Comparison of ENCODE assay signal across 8 cellular contexts in the genomic region with DNA sequence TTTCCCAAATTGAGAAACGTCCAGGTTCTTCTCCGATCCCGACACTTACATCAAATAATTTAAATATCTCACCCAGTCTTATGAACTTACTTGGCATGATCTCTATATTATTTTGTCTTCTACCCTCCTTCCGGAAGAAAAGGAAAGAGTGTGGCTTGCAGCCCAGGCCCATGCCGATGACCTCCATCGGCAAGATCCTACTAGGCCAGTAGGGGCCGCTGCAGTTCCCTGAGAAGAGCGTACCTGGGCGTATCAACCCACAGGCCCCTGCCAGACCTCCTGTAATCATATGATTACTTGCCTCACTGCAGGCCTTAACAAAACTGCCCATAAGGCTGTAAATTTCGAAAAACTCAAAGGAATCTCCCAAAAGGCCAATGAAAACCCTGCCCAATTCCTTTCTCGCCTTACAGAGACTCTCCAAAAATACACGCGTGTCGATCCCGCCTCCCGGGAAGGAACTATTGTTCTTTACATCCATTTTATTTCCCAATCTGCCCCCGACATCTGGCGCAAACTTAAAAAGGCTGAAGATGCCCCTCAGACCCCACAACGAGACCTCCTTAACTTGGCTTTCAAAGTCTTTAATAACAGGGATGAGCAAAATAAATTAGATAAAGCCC.
DNase-seq lines count a peak whose midpoint lies in the region; ATAC-seq, FAIRE-seq and TF ChIP-seq lines count a peak whose summit lies in the region.

No MANE protein-coding gene starts in this region.

- 42% methylated on average over 19 of the region's 19 CpGs for WGBS in A549 (ENCODE audit: missing lambda C conversion rate)
- WGBS in transverse colon (ENCODE audit: low coverage in 1 of 2), 2 donors: 46 to 69% methylated on average over 12 to 19 of the region's 19 CpGs

- FAIRE-seq in A549 (lab: Jason Lieb, UNC): peak; percentile 88

- TF ChIP-seq RAD21 in A549 (conservative IDR thresholded peaks at IDR 0.05 in 1 of 2, IDR thresholded peaks at IDR 0.05 in 1 of 2): peak; percentile 93 to 96

- CTCF ChIA-PET in A549 (lab: Yijun Ruan, JAX): interaction anchor here (0.6 to 4.8 kb wide), 10 partner anchors 10 to 87 kb away, joined by 3 to 83 read pairs (median 4); a partner anchor contains a TSS

- H3K9me2 ChIP-seq in Loucy (replicated peaks; ENCODE audit: low read depth, low read length): no peaks in the 10 kb centered on the region

- H2AFZ ChIP-seq in Loucy (ENCODE audit: low read length): peak overlapping the region; percentile 52; the same call in 1 of the 2 replicates

- DNase-seq in A549 (ENCODE audit: low read depth in 1 of 2, low spot score in 1 of 2): peak; percentile 85 to 97
- peak; percentile 80 to 91 for DNase-seq in SJCRH30
- peak; percentile 82 for DNase-seq in activated naive CD4-positive, alpha-beta T cell treated with anti-CD3 and anti-CD28 coated beads, Interleukin-2, amount 50 U/mL, for 16 hours
- peak; percentile 35 to 92 (median 74) for DNase-seq in head of caudate nucleus
- peak in 8 of 10 donors; percentile 30 to 95 (median 70) for DNase-seq in posterior cingulate gyrus
- peak; percentile 87 for DNase-seq in transverse colon

- no peaks in the 10 kb centered on the region for H4K20me1 ChIP-seq in Loucy (ENCODE audit: insufficient read depth, low read length, poor library complexity, severe bottlenecking)

- intact Hi-C loops in head of caudate nucleus (cut with DNase I): loop anchor here (5.0 kb wide), 1 partner anchor 77 kb away; no protein-coding TSS in a partner anchor
- intact Hi-C loops in posterior cingulate gyrus (cut with DNase I): loop anchor here (1.0 to 10.0 kb wide), 2 partner anchors 79 to 279 kb away; no protein-coding TSS in a partner anchor
- intact Hi-C loops in transverse colon (cut with DNase I; ENCODE audit: low total_unique reads): loop anchor here (2.0 kb wide), 1 partner anchor 79 kb away; no protein-coding TSS in a partner anchor

- H3K4me3 ChIP-seq in A549: no peak overlapping the region
- no peak overlapping the region for H3K4me3 ChIP-seq in Loucy (ENCODE audit: low read length, poor library complexity, severe bottlenecking)
- 0 out of 2 replicates have a peak overlapping the region, but pooled peaks have one; percentile 7 for H3K4me3 ChIP-seq in SJCRH30
- H3K4me3 ChIP-seq in transverse colon: no peak overlapping the region

- H3K4me2 ChIP-seq in A549: peak overlapping the region; percentile 49
- no peak overlapping the region for H3K4me2 ChIP-seq in Loucy (ENCODE audit: low read depth, low read length, poor library complexity, severe bottlenecking)

- H3K27ac ChIP-seq in A549 (peak overlapping the region; percentile 61 to 76), SJCRH30 (no peak overlapping the region), transverse colon (no peak overlapping the region)

- H3F3A ChIP-seq in Loucy (ENCODE audit: low read depth): no peaks in the 10 kb centered on the region

- TF ChIP-seq CTCF in A549 (IDR thresholded peaks at IDR 0.05) (peak; percentile 92), Loucy (conservative IDR thresholded peaks at IDR 0.05; ENCODE audit: low read length) (peak; percentile 84), transverse colon (IDR thresholded peaks at IDR 0.05) (peak; percentile 82 to 88 (median 84))

- TF ChIP-seq EP300 in A549 (IDR thresholded peaks at IDR 0.05) (no peak), transverse colon (IDR thresholded peaks at IDR 0.05; ENCODE audit: low read depth) (no peak)

- POLR2A ChIA-PET in A549 (lab: Yijun Ruan, JAX): no interaction called here

- in situ Hi-C loops in transverse colon (cut with MboI; ENCODE audit: low pct_ligation_motif_present in 1 of 4, low pct_unique_long_range_greater_than_20kb in 1 of 4, low sequenced_read_pairs in 3 of 4): loop anchor here in 2 of 4 donors (5.0 to 10.0 kb wide), 2 partner anchors 77 to 79 kb away; a partner anchor contains a TSS

- no peak overlapping the region for H3K9ac ChIP-seq in Loucy (ENCODE audit: low read depth, low read length, poor library complexity, severe bottlenecking)

- TF ChIP-seq POLR2A in A549 (IDR thresholded peaks at IDR 0.05; ENCODE audit: low read length) (no peak), transverse colon (IDR thresholded peaks at IDR 0.05) (no peak)

- H3K9me3 ChIP-seq in A549 (no peaks in the 10 kb centered on the region), Loucy (ENCODE audit: insufficient read depth, low read depth, low read length) (no peaks in the 10 kb centered on the region), SJCRH30 (replicated peaks) (no peaks in the 10 kb centered on the region), transverse colon (no peaks in the 10 kb centered on the region)

- H3K79me2 ChIP-seq in Loucy (ENCODE audit: insufficient read depth, low read length): no peaks in the 10 kb centered on the region

- ATAC-seq in A549 (peak; percentile 91 to 98), GM18909 (IDR thresholded peaks at IDR 0.05; ENCODE audit: poor library complexity, unreplicated experiment) (peak; percentile 68)

- H3K27me3 ChIP-seq in Loucy (ENCODE audit: insufficient read depth, low read length, poor library complexity, severe bottlenecking) (no peaks in the 10 kb centered on the region), SJCRH30 (no peaks in the 10 kb centered on the region), transverse colon (no peaks in the 10 kb centered on the region)

- no peaks in the 10 kb centered on the region for H3K36me3 ChIP-seq in Loucy (ENCODE audit: insufficient read depth, low read length)
- H3K36me3 ChIP-seq in SJCRH30: no peaks in the 10 kb centered on the region
- H3K36me3 ChIP-seq in transverse colon: no peaks in the 10 kb centered on the region

- peaks cover 10% of the 10 kb centered on the region for H3K4me1 ChIP-seq in A549
- H3K4me1 ChIP-seq in Loucy (ENCODE audit: insufficient read depth, low read length, poor library complexity, severe bottlenecking): no peaks in the 10 kb centered on the region
- H3K4me1 ChIP-seq in SJCRH30: peaks cover 2% of the 10 kb centered on the region; the same call in 1 of the 2 replicates
- peaks cover 0 to 8% (median 3%) of the 10 kb centered on the region in 4 donors for H3K4me1 ChIP-seq in transverse colon

TF ChIP-seq in A549, 52 proteins besides CTCF, POLR2A, EP300 and RAD21 (continues in another document):
- TF ChIP-seq CEBPB (IDR thresholded peaks at IDR 0.05) (no peak), JUNB (IDR thresholded peaks at IDR 0.05) (no peak), KDM1A (IDR thresholded peaks at IDR 0.05; ENCODE audit: low read depth) (no peak), JUN (IDR thresholded peaks at IDR 0.05) (no peak), ZC3H11A (IDR thresholded peaks at IDR 0.05) (no peak), NFE2L2 (conservative IDR thresholded peaks at IDR 0.05; ENCODE audit: low read length) (no peak), ZFP36 (IDR thresholded peaks at IDR 0.05; ENCODE audit: borderline replicate concordance, partially characterized antibody) (no peak), SREBF2 (IDR thresholded peaks at IDR 0.05) (no peak), SMC3 (IDR thresholded peaks at IDR 0.05) (peak; percentile 95)
- TF ChIP-seq, protein P1, sequence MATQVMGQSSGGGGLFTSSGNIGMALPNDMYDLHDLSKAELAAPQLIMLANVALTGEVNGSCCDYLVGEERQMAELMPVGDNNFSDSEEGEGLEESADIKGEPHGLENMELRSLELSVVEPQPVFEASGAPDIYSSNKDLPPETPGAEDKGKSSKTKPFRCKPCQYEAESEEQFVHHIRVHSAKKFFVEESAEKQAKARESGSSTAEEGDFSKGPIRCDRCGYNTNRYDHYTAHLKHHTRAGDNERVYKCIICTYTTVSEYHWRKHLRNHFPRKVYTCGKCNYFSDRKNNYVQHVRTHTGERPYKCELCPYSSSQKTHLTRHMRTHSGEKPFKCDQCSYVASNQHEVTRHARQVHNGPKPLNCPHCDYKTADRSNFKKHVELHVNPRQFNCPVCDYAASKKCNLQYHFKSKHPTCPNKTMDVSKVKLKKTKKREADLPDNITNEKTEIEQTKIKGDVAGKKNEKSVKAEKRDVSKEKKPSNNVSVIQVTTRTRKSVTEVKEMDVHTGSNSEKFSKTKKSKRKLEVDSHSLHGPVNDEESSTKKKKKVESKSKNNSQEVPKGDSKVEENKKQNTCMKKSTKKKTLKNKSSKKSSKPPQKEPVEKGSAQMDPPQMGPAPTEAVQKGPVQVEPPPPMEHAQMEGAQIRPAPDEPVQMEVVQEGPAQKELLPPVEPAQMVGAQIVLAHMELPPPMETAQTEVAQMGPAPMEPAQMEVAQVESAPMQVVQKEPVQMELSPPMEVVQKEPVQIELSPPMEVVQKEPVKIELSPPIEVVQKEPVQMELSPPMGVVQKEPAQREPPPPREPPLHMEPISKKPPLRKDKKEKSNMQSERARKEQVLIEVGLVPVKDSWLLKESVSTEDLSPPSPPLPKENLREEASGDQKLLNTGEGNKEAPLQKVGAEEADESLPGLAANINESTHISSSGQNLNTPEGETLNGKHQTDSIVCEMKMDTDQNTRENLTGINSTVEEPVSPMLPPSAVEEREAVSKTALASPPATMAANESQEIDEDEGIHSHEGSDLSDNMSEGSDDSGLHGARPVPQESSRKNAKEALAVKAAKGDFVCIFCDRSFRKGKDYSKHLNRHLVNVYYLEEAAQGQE (IDR thresholded peaks at IDR 0.05): no peak
- TF ChIP-seq, protein P2, sequence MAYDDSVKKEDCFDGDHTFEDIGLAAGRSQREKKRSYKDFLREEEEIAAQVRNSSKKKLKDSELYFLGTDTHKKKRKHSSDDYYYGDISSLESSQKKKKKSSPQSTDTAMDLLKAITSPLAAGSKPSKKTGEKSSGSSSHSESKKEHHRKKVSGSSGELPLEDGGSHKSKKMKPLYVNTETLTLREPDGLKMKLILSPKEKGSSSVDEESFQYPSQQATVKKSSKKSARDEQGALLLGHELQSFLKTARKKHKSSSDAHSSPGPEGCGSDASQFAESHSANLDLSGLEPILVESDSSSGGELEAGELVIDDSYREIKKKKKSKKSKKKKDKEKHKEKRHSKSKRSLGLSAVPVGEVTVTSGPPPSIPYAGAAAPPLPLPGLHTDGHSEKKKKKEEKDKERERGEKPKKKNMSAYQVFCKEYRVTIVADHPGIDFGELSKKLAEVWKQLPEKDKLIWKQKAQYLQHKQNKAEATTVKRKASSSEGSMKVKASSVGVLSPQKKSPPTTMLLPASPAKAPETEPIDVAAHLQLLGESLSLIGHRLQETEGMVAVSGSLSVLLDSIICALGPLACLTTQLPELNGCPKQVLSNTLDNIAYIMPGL (CRISPR knock-in tag; IDR thresholded peaks at IDR 0.05; ENCODE audit: borderline replicate concordance): no peak
- TF ChIP-seq, protein P3, sequence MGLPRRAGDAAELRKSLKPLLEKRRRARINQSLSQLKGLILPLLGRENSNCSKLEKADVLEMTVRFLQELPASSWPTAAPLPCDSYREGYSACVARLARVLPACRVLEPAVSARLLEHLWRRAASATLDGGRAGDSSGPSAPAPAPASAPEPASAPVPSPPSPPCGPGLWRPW (IDR thresholded peaks at IDR 0.05): no peak

Comparison
In these comparisons a context has a peak if more than half of its experiments do, and no peak if none do; other contexts are left out.
1. H3K27ac ChIP-seq: peak in A549 (2 of 2); none in SJCRH30 (single experiment) and transverse colon (0 of 4).
2. Peak in every context shown above with its lines, with median percentiles within 50 percentile points of each other: DNase-seq and CTCF ChIP-seq.